15 cellular contexts compared by ENCODE assay signal in the genomic region with DNA sequence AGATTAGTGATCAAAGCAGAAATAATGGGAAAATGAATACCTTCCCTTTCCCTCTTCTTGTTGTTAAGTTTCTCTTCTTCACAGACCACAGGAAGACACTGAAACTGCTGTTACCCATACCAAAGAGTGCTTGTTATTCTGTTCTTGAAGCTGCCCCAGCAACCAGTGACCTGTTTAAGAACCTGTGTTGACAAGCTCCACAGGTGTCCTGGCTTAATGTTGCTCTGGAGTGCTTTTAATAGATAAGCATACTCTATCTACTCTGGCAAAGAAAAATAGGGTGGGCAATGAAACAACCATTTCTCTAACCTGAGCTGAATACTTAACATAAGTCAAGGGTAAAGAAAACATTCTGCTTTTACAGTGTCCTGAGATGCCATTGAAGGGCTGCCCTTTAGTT.
A peak's percentile ranks its signal among the peaks of the same experiment; 100 is the strongest.
DNase-seq lines count a peak whose midpoint lies in the region; ATAC-seq lines count a peak whose summit lies in the region.
"Had no signal": no experiment of that assay in that cellular context is flagged by ENCODE, and none has a peak within 500 bp of the region (broad histone marks: within the 10 kb centered on the region; RNA-seq: fewer than 3 reads in every experiment).

No MANE protein-coding gene starts in this region.

- DNase-seq in DMS153 (lab: John Stamatoyannopoulos, UW), result peak; percentile 92
- DNase-seq in NCI-H1105 treated with DMSO at 0.1 percent for 48 hours (lab: John Stamatoyannopoulos, UW), result peak; percentile 31
- peak; percentile 87 for DNase-seq in NCI-H345 treated with DMSO at 0.1 percent for 48 hours (lab: John Stamatoyannopoulos, UW; ENCODE audit: unreplicated experiment)
- peak; percentile 47 for DNase-seq in iPS DF 19.7 (ENCODE audit: low read depth, low spot score)
- DNase-seq in NK-92 treated with Interleukin-12 subunit alpha and Interleukin-12 subunit beta, amount 100 ng/mL, for 24 hours (lab: John Stamatoyannopoulos, UW), result no peak
- DNase-seq in epidermal melanocyte (ENCODE audit: insufficient read length, low spot score), result no peak
- no peak for DNase-seq in activated naive CD4-positive, alpha-beta T cell treated with Interleukin-2 at 50 U/mL for 16 hours
- DNase-seq: activated CD4-positive, CD25-positive, alpha-beta regulatory T cell treated with anti-CD3 and anti-CD28 coated beads, Interleukin-2, amount 50 U/mL, for 72 hours; activated gamma-delta T cell; aorta; CD4-positive, alpha-beta memory T cell; left lung; stimulated activated naive CD8-positive, alpha-beta T cell treated with anti-CD3 and anti-CD28 coated beads, Interleukin-15, amount 100 ng/mL, for 72 hours had no signal

- no peak for ATAC-seq in HG02763 (IDR thresholded peaks at IDR 0.05; ENCODE audit: unreplicated experiment)
- ATAC-seq: HCT116; left lung; stimulated activated naive CD8-positive, alpha-beta T cell treated with anti-CD3 and anti-CD28 coated beads, Interleukin-15, amount 100 ng/mL, for 72 hours had no signal

Comparison
In these comparisons a context has a peak if more than half of its experiments do, and no peak if none do; other contexts are left out.
1. DNase-seq: peak in DMS153 (single experiment), NCI-H1105 treated with DMSO at 0.1 percent for 48 hours (single experiment), NCI-H345 treated with DMSO at 0.1 percent for 48 hours (single experiment) and iPS DF 19.7 (single experiment); none in NK-92 treated with Interleukin-12 subunit alpha and Interleukin-12 subunit beta, amount 100 ng/mL, for 24 hours (single experiment), epidermal melanocyte (single experiment) and activated naive CD4-positive, alpha-beta T cell treated with Interleukin-2 at 50 U/mL for 16 hours (single experiment).